Comparison of ENCODE assay signal across 24 cellular contexts in genomic region chr13:35940734-35941133, GRCh38.
"Had no signal": no experiment of that assay in that cellular context is flagged by ENCODE, and none has a peak within 500 bp of the region (broad histone marks: within the 10 kb centered on the region; RNA-seq: fewer than 3 reads in every experiment).

No MANE protein-coding gene starts in this region.

- FAIRE-seq: colon, endothelial cell of umbilical vein, islet of Langerhans, keratinocyte had no signal

- ATAC-seq: gastrocnemius medialis, heart right ventricle, left cardiac atrium, left lung, left ventricle myocardium superior, lower lobe of right lung, mucosa of descending colon had no signal

- H3K36me3 ChIP-seq: esophagus muscularis mucosa, gastrocnemius medialis, left lung, lower lobe of right lung had no signal

- H3K27ac ChIP-seq: coronary artery, esophagus muscularis mucosa, gastrocnemius medialis, heart right ventricle, left lung, lower lobe of right lung had no signal

- H3K27me3 Mint-ChIP-seq: naive B cell had no signal

- H3K27ac Mint-ChIP-seq: mesothelial cell of epicardium, naive B cell had no signal

- DNase-seq: dermis blood vessel endothelial cell; dorsolateral prefrontal cortex; effector CD4-positive, alpha-beta T cell; effector memory CD4-positive, alpha-beta T cell; foreskin melanocyte; gastrocnemius medialis; glutamatergic neuron; head of caudate nucleus; heart right ventricle; hippocampal formation; left cardiac atrium; left lung; left ventricle myocardium superior; lower lobe of right lung; mesenchymal stem cell; mucosa of descending colon; naive B cell had no signal

- H3K4me3 ChIP-seq: coronary artery, dorsolateral prefrontal cortex, esophagus muscularis mucosa, gastrocnemius medialis, heart right ventricle, left lung, lower lobe of right lung, mucosa of descending colon had no signal

- H3K27me3 ChIP-seq: dorsolateral prefrontal cortex, esophagus muscularis mucosa, gastrocnemius medialis, heart right ventricle, left lung had no signal

- H3K4me3 Mint-ChIP-seq: mesothelial cell of epicardium, naive B cell had no signal

- H3K9me3 ChIP-seq: esophagus muscularis mucosa, gastrocnemius medialis, lower lobe of right lung, mucosa of descending colon had no signal

- H3K4me1 Mint-ChIP-seq: mesothelial cell of epicardium, naive B cell had no signal

- H3K4me1 ChIP-seq: gastrocnemius medialis, heart right ventricle, left lung, lower lobe of right lung had no signal
